Comparison of ENCODE assay signal across 8 cellular contexts in genomic region chr1:171081220-171081993, GRCh38. TPM values are rescaled to one million over a fixed set of nuclear protein-coding genes. Genes with fewer than 3 reads are reported as not detected.
DNase-seq lines count a peak whose midpoint lies in the region; ATAC-seq and TF ChIP-seq lines count a peak whose summit lies in the region.
"Had no signal": no experiment of that assay in that cellular context is flagged by ENCODE, and none has a peak within 500 bp of the region (broad histone marks: within the 10 kb centered on the region; RNA-seq: fewer than 3 reads in every experiment).

No MANE protein-coding gene starts in this region.

- POLR2A ChIA-PET in SK-N-SH (lab: Yijun Ruan, JAX) = no interaction called here

- no peak for TF ChIP-seq POLR2A in gastroesophageal sphincter (IDR thresholded peaks at IDR 0.05)

- H3K36me3 Mint-ChIP-seq in HFFc6 (ENCODE audit: low read depth) = no peaks in the 10 kb centered on the region

- peak; percentile 36 for ATAC-seq in gastroesophageal sphincter
- ATAC-seq in HG03139 (IDR thresholded peaks at IDR 0.05; ENCODE audit: unreplicated experiment) = no peak
- ATAC-seq in HG03565 (IDR thresholded peaks at IDR 0.05; ENCODE audit: unreplicated experiment) = no peak

- H3K4me3 Mint-ChIP-seq in HFFc6 = no peak overlapping the region
- H3K4me3 Mint-ChIP-seq: T-helper 1 cell treated with Interleukin-12 subunit alpha and Interleukin-12 subunit beta and Interleukin-4 antibody, amounts not matched to agents 30 μg/mL and 1 μg/mL, for 36 hours had no signal

- TF ChIP-seq CTCF in HFFc6 (IDR thresholded peaks at IDR 0.05) (peak; percentile 77), SK-N-SH (IDR thresholded peaks at IDR 0.05) (peak; percentile 60), gastroesophageal sphincter (IDR thresholded peaks at IDR 0.05) (peak; percentile 25 to 70 (median 63))

- peak; percentile 46 for TF ChIP-seq RAD21 in SK-N-SH (IDR thresholded peaks at IDR 0.05; ENCODE audit: low read length)

- 40% methylated on average over 4 of the region's 4 CpGs for WGBS in SK-N-SH (ENCODE audit: low lambda C conversion rate)
- WGBS in gastroesophageal sphincter (ENCODE audit: low coverage in 1 of 2), 2 donors = 23 to 45% methylated on average over 4 of the region's 4 CpGs

- H3K4me2 ChIP-seq in SK-N-SH = no peak overlapping the region

- H3K4me3 ChIP-seq in SK-N-SH (ENCODE audit: low read depth in 2 of 2, low read length in 1 of 2) = no peak overlapping the region
- no peak overlapping the region for H3K4me3 ChIP-seq in gastroesophageal sphincter

- no peaks in the 10 kb centered on the region for H3K4me1 ChIP-seq in SK-N-SH (ENCODE audit: control insufficient read depth in 1 of 2, insufficient read depth in 2 of 2, low read depth in 1 of 2, low read length in 1 of 2)
- H3K4me1 ChIP-seq in gastroesophageal sphincter = peaks cover 3 to 13% (median 10%) of the 10 kb centered on the region in 3 donors

- no peaks in the 10 kb centered on the region for H3K36me3 ChIP-seq in SK-N-SH (replicated peaks in 1 of 2; ENCODE audit: control insufficient read depth in 1 of 2, insufficient read depth in 2 of 2, low read length in 1 of 2)
- H3K36me3 ChIP-seq in gastroesophageal sphincter = no peaks in the 10 kb centered on the region

- no peaks in the 10 kb centered on the region for H3F3A ChIP-seq in SK-N-SH (replicated peaks; ENCODE audit: insufficient read depth)

- CTCF ChIA-PET in SK-N-SH (lab: Yijun Ruan, JAX) = interaction anchor here (0.8 to 1.5 kb wide), 5 partner anchors 28 to 1258 kb away, joined by 3 to 11 read pairs (median 3); partner anchors contain the start of gene FMO4

- H3K27me3 ChIP-seq in SK-N-SH (ENCODE audit: insufficient read depth) = no peaks in the 10 kb centered on the region
- H3K27me3 ChIP-seq in gastroesophageal sphincter = no peaks in the 10 kb centered on the region

- H3K27me3 Mint-ChIP-seq in HFFc6 (ENCODE audit: insufficient read depth) = peaks cover 3% of the 10 kb centered on the region; the same call in 1 of the 2 replicates

- H3K27ac ChIP-seq in SK-N-SH (ENCODE audit: low read depth in 2 of 2, low read length in 1 of 2) (no peak overlapping the region), gastroesophageal sphincter (peak overlapping the region; percentile 52 to 70 (median 61))

- H3K9me2 ChIP-seq in SK-N-SH = no peaks in the 10 kb centered on the region

- peaks cover 6% of the 10 kb centered on the region; the same call in 1 of the 2 replicates for H3K4me1 Mint-ChIP-seq in HFFc6 (ENCODE audit: low read depth)

- H3K9ac ChIP-seq in SK-N-SH = no peak overlapping the region

- TF ChIP-seq EP300 in SK-N-SH (IDR thresholded peaks at IDR 0.05; ENCODE audit: borderline replicate concordance in 1 of 2, low read depth in 1 of 2, low read length in 1 of 2) (no peak), gastroesophageal sphincter (IDR thresholded peaks at IDR 0.05) (no peak)

- no peaks in the 10 kb centered on the region for H3K9me3 Mint-ChIP-seq in HFFc6
- H3K9me3 Mint-ChIP-seq: T-helper 1 cell treated with Interleukin-12 subunit alpha and Interleukin-12 subunit beta and Interleukin-4 antibody, amounts not matched to agents 30 μg/mL and 1 μg/mL, for 36 hours had no signal

- H4K20me1 ChIP-seq in SK-N-SH (ENCODE audit: insufficient read depth) = no peaks in the 10 kb centered on the region

- no peaks in the 10 kb centered on the region for H3K9me3 ChIP-seq in SK-N-SH
- H3K9me3 ChIP-seq in gastroesophageal sphincter = no peaks in the 10 kb centered on the region

- H2AFZ ChIP-seq in SK-N-SH (ENCODE audit: low read depth) = no peak overlapping the region

- DNase-seq in HFFc6 (peak; percentile 4), SK-N-SH (peak; percentile 1), smooth muscle cell of the brain vasculature (ENCODE audit: low read depth, low spot score) (peak; percentile 41)
- DNase-seq in effector CD8-positive, alpha-beta T cell (lab: John Stamatoyannopoulos, UW) = no peak

- no peak overlapping the region for H3K27ac Mint-ChIP-seq in HFFc6
- H3K27ac Mint-ChIP-seq: T-helper 1 cell treated with Interleukin-12 subunit alpha and Interleukin-12 subunit beta and Interleukin-4 antibody, amounts not matched to agents 30 μg/mL and 1 μg/mL, for 36 hours had no signal

- H3K79me2 ChIP-seq in SK-N-SH (ENCODE audit: insufficient read depth) = no peaks in the 10 kb centered on the region

TF ChIP-seq in SK-N-SH, 30 proteins besides CTCF, POLR2A, EP300 and RAD21:
- TF ChIP-seq TCF12 (IDR thresholded peaks at IDR 0.05) = peak; percentile 14; the same call in 1 of the 2 replicates
- TF ChIP-seq SMC3 (IDR thresholded peaks at IDR 0.05; ENCODE audit: low read depth, low read length) = 0 out of 2 replicates have a peak, but pooled peaks have one; percentile 30
- TF ChIP-seq, protein P1, sequence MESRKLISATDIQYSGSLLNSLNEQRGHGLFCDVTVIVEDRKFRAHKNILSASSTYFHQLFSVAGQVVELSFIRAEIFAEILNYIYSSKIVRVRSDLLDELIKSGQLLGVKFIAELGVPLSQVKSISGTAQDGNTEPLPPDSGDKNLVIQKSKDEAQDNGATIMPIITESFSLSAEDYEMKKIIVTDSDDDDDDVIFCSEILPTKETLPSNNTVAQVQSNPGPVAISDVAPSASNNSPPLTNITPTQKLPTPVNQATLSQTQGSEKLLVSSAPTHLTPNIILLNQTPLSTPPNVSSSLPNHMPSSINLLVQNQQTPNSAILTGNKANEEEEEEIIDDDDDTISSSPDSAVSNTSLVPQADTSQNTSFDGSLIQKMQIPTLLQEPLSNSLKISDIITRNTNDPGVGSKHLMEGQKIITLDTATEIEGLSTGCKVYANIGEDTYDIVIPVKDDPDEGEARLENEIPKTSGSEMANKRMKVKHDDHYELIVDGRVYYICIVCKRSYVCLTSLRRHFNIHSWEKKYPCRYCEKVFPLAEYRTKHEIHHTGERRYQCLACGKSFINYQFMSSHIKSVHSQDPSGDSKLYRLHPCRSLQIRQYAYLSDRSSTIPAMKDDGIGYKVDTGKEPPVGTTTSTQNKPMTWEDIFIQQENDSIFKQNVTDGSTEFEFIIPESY (IDR thresholded peaks at IDR 0.05; ENCODE audit: borderline replicate concordance, low read depth) = no peak
- no peak for TF ChIP-seq ELF1 (IDR thresholded peaks at IDR 0.05)
- TF ChIP-seq FOSL2 (IDR thresholded peaks at IDR 0.05; ENCODE audit: borderline replicate concordance, low read depth) = no peak

RNA-seq across cellular contexts. Expression of gene FMO3, which starts 9.3 kb away (rescaled TPM):
- total RNA-seq in HFFc6 (2021; fragmentation: NEBNext Ultra II Directional; extraction: Animal tissue kit (Norgen Biotek cat#: 25700)) = under 1 TPM in 4 of 6 experiments, not detected in 2; 0.23 to 0.89 (median 0.40) TPM
- 0.85 and 0.96 TPM in 2 replicates for polyA plus RNA-seq in SK-N-SH (2012; rRNA removed)
- 0.82 and 0.87 TPM in 2 replicates for polyA plus RNA-seq in SK-N-SH (2012; cell fraction: cytosol; rRNA removed)
- polyA plus RNA-seq in SK-N-SH (2012; cell fraction: nucleus; rRNA removed) = 0.59 and 0.97 TPM in 2 replicates
- total RNA-seq in gastroesophageal sphincter = 1 to 10 TPM; 2.3 to 5.5 (median 4.3) TPM

Comparison
In these comparisons a context has a peak if more than half of its experiments do, and no peak if none do; other contexts are left out.
1. H3K27ac ChIP-seq: peak in gastroesophageal sphincter (4 of 4); none in SK-N-SH (0 of 2).
2. Peak in every context shown above with its lines, with median percentiles within 50 percentile points of each other: CTCF ChIP-seq.